ENCODE assay signal across 1 cellular context in genomic region chr16:11326084-11326736, GRCh38.
TF ChIP-seq lines count a peak whose summit lies in the region.

No MANE protein-coding gene starts in this region.

TF ChIP-seq in HepG2, 621 proteins besides CTCF, POLR2A, EP300 and RAD21:
- TF ChIP-seq ZNF746 (CRISPR knock-in tag; IDR thresholded peaks at IDR 0.05) (0 out of 2 replicates have a peak, but pooled peaks have one; percentile 23), MZF1 (CRISPR knock-in tag; IDR thresholded peaks at IDR 0.05; ENCODE audit: borderline replicate concordance) (no peak), ZMYM2 (CRISPR knock-in tag; IDR thresholded peaks at IDR 0.05) (no peak), ZNF121 (CRISPR knock-in tag; IDR thresholded peaks at IDR 0.05) (peak; percentile 57; the same call in 1 of the 2 replicates), SATB2 (CRISPR knock-in tag; IDR thresholded peaks at IDR 0.05) (no peak)
- TF ChIP-seq, protein P1, sequence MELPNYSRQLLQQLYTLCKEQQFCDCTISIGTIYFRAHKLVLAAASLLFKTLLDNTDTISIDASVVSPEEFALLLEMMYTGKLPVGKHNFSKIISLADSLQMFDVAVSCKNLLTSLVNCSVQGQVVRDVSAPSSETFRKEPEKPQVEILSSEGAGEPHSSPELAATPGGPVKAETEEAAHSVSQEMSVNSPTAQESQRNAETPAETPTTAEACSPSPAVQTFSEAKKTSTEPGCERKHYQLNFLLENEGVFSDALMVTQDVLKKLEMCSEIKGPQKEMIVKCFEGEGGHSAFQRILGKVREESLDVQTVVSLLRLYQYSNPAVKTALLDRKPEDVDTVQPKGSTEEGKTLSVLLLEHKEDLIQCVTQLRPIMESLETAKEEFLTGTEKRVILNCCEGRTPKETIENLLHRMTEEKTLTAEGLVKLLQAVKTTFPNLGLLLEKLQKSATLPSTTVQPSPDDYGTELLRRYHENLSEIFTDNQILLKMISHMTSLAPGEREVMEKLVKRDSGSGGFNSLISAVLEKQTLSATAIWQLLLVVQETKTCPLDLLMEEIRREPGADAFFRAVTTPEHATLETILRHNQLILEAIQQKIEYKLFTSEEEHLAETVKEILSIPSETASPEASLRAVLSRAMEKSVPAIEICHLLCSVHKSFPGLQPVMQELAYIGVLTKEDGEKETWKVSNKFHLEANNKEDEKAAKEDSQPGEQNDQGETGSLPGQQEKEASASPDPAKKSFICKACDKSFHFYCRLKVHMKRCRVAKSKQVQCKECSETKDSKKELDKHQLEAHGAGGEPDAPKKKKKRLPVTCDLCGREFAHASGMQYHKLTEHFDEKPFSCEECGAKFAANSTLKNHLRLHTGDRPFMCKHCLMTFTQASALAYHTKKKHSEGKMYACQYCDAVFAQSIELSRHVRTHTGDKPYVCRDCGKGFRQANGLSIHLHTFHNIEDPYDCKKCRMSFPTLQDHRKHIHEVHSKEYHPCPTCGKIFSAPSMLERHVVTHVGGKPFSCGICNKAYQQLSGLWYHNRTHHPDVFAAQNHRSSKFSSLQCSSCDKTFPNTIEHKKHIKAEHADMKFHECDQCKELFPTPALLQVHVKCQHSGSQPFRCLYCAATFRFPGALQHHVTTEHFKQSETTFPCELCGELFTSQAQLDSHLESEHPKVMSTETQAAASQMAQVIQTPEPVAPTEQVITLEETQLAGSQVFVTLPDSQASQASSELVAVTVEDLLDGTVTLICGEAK (IDR thresholded peaks at IDR 0.05), result no peak
- TF ChIP-seq, protein P1 (CRISPR knock-in tag; IDR thresholded peaks at IDR 0.05), result 0 out of 2 replicates have a peak, but pooled peaks have one; percentile 35
- TF ChIP-seq, protein P2, sequence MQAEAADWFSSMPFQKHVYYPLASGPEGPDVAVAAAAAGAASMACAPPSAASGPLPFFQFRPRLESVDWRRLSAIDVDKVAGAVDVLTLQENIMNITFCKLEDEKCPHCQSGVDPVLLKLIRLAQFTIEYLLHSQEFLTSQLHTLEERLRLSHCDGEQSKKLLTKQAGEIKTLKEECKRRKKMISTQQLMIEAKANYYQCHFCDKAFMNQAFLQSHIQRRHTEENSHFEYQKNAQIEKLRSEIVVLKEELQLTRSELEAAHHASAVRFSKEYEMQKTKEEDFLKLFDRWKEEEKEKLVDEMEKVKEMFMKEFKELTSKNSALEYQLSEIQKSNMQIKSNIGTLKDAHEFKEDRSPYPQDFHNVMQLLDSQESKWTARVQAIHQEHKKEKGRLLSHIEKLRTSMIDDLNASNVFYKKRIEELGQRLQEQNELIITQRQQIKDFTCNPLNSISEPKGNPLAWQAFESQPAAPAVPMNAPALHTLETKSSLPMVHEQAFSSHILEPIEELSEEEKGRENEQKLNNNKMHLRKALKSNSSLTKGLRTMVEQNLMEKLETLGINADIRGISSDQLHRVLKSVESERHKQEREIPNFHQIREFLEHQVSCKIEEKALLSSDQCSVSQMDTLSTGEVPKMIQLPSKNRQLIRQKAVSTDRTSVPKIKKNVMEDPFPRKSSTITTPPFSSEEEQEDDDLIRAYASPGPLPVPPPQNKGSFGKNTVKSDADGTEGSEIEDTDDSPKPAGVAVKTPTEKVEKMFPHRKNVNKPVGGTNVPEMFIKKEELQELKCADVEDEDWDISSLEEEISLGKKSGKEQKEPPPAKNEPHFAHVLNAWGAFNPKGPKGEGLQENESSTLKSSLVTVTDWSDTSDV (CRISPR knock-in tag; IDR thresholded peaks at IDR 0.05), result 0 out of 2 replicates have a peak, but pooled peaks have one; percentile 33
